8 cellular contexts compared by ENCODE assay signal in the genomic region with DNA sequence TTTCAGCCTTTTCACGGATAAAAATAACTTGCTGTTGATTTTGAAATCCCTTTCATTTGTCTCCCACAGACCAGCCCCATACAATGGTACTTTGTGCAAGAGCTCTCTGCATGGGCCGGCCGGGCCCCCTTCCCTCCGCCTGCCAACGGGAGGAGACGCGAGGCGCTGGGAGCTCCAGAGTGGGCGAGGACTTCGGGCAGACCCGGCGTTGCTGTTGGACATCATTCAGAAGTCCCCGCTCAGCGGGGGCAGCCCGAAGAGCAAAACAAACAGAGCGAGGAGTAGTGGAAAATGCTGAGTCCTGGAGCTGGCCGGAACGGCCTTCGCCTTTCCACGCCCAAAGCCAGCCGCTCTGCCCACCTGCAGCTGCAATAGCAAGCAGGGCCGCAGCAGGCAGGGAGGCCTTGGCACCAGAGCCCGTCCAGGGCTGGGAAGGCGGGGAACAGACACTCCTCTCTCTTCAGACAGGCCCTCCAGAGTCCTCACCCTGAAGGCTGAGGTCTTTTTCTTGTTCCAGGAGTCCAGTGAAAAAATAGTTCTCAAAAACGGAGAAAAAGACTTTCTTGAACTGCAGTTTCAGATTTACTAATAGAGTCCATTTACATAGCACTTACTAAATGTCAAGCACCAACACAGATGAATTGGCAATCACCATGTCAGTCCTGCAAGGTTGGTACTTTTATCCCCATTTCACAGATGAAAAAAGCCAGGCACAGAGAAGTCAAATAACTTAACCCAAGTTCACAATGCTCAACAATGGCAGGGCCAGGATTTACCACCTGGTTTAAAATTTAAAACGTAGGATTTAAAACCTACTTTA.
DNase-seq lines count a peak whose midpoint lies in the region; ATAC-seq lines count a peak whose summit lies in the region.

No MANE protein-coding gene starts in this region.

- H3K4me1 Mint-ChIP-seq in activated CD4-positive, alpha-beta memory T cell treated with anti-CD3 and anti-CD28 coated beads, Interleukin-2, amount 10 ng/mL, durations not matched to agents 7 days and 5 days: peaks cover 61% of the 10 kb centered on the region
- peaks cover 69% of the 10 kb centered on the region for H3K4me1 Mint-ChIP-seq in stimulated activated effector memory CD8-positive, alpha-beta T cell treated with anti-CD3 and anti-CD28 coated beads, Interleukin-12 subunit alpha, Interleukin-12 subunit beta, amount 100 ng/mL, for 72 hours

- ATAC-seq in GM21390 (IDR thresholded peaks at IDR 0.05; ENCODE audit: unreplicated experiment) (peak; percentile 36), GM21786 (IDR thresholded peaks at IDR 0.05; ENCODE audit: unreplicated experiment) (no peak), GM18519 (IDR thresholded peaks at IDR 0.05; ENCODE audit: low FRiP score, unreplicated experiment) (no peak)
- ATAC-seq in stimulated activated effector memory CD8-positive, alpha-beta T cell treated with anti-CD3 and anti-CD28 coated beads, Interleukin-12 subunit alpha, Interleukin-12 subunit beta, amount 100 ng/mL, for 72 hours: peak; percentile 31

- POLR2A ChIA-PET in activated CD4-positive, alpha-beta memory T cell treated with anti-CD3 and anti-CD28 coated beads, Interleukin-2, amount 10 ng/mL, durations not matched to agents 7 days and 5 days (lab: Charles Lee): interaction anchor here (0.7 to 2.0 kb wide), 10 partner anchors 10 to 179 kb away, joined by 3 to 7 read pairs (median 4); no protein-coding TSS in a partner anchor

- peaks cover 50% of the 10 kb centered on the region for H3K36me3 Mint-ChIP-seq in activated CD4-positive, alpha-beta memory T cell treated with anti-CD3 and anti-CD28 coated beads, Interleukin-2, amount 10 ng/mL, durations not matched to agents 7 days and 5 days (ENCODE audit: low read depth)
- H3K36me3 Mint-ChIP-seq in stimulated activated effector memory CD8-positive, alpha-beta T cell treated with anti-CD3 and anti-CD28 coated beads, Interleukin-12 subunit alpha, Interleukin-12 subunit beta, amount 100 ng/mL, for 72 hours: peaks cover 84% of the 10 kb centered on the region

- H3K27ac Mint-ChIP-seq in activated CD4-positive, alpha-beta memory T cell treated with anti-CD3 and anti-CD28 coated beads, Interleukin-2, amount 10 ng/mL, durations not matched to agents 7 days and 5 days: peak overlapping the region; percentile 9
- peak overlapping the region; percentile 89 for H3K27ac Mint-ChIP-seq in stimulated activated effector memory CD8-positive, alpha-beta T cell treated with anti-CD3 and anti-CD28 coated beads, Interleukin-12 subunit alpha, Interleukin-12 subunit beta, amount 100 ng/mL, for 72 hours

- no peaks in the 10 kb centered on the region for H3K9me3 Mint-ChIP-seq in activated CD4-positive, alpha-beta memory T cell treated with anti-CD3 and anti-CD28 coated beads, Interleukin-2, amount 10 ng/mL, durations not matched to agents 7 days and 5 days
- H3K9me3 Mint-ChIP-seq in stimulated activated effector memory CD8-positive, alpha-beta T cell treated with anti-CD3 and anti-CD28 coated beads, Interleukin-12 subunit alpha, Interleukin-12 subunit beta, amount 100 ng/mL, for 72 hours: no peaks in the 10 kb centered on the region

- DNase-seq in activated CD4-positive, alpha-beta memory T cell treated with anti-CD3 and anti-CD28 coated beads, Interleukin-2, amount 10 ng/mL, durations not matched to agents 7 days and 5 days: no peak
- peak; percentile 65 to 82 for DNase-seq in hippocampal formation (lab: John Stamatoyannopoulos, UW)
- DNase-seq in stimulated activated effector memory CD8-positive, alpha-beta T cell treated with anti-CD3 and anti-CD28 coated beads, Interleukin-12 subunit alpha, Interleukin-12 subunit beta, amount 100 ng/mL, for 72 hours (ENCODE audit: low spot score in 2 of 2): no peak
- DNase-seq in NCI-H1105 (lab: John Stamatoyannopoulos, UW): no peak
- no peak for DNase-seq in HK-2 (ENCODE audit: unreplicated experiment)

- H3K4me3 Mint-ChIP-seq in activated CD4-positive, alpha-beta memory T cell treated with anti-CD3 and anti-CD28 coated beads, Interleukin-2, amount 10 ng/mL, durations not matched to agents 7 days and 5 days: no peak overlapping the region
- H3K4me3 Mint-ChIP-seq in stimulated activated effector memory CD8-positive, alpha-beta T cell treated with anti-CD3 and anti-CD28 coated beads, Interleukin-12 subunit alpha, Interleukin-12 subunit beta, amount 100 ng/mL, for 72 hours: no peak overlapping the region

- no peaks in the 10 kb centered on the region for H3K27me3 Mint-ChIP-seq in activated CD4-positive, alpha-beta memory T cell treated with anti-CD3 and anti-CD28 coated beads, Interleukin-2, amount 10 ng/mL, durations not matched to agents 7 days and 5 days

- CTCF ChIA-PET in activated CD4-positive, alpha-beta memory T cell treated with anti-CD3 and anti-CD28 coated beads, Interleukin-2, amount 10 ng/mL, durations not matched to agents 7 days and 5 days (lab: Charles Lee): interaction anchor here (0.9 kb wide), 1 partner anchor 108 kb away, joined by 3 read pairs; no protein-coding TSS in a partner anchor

Comparison
In these comparisons a context has a peak if more than half of its experiments do, and no peak if none do; other contexts are left out.
1. ATAC-seq: peak in GM21390 (single experiment) and stimulated activated effector memory CD8-positive, alpha-beta T cell treated with anti-CD3 and anti-CD28 coated beads, Interleukin-12 subunit alpha, Interleukin-12 subunit beta, amount 100 ng/mL, for 72 hours (single experiment); none in GM21786 (single experiment) and GM18519 (single experiment).
2. DNase-seq: peak in hippocampal formation (2 of 2); none in activated CD4-positive, alpha-beta memory T cell treated with anti-CD3 and anti-CD28 coated beads, Interleukin-2, amount 10 ng/mL, durations not matched to agents 7 days and 5 days (single experiment), stimulated activated effector memory CD8-positive, alpha-beta T cell treated with anti-CD3 and anti-CD28 coated beads, Interleukin-12 subunit alpha, Interleukin-12 subunit beta, amount 100 ng/mL, for 72 hours (0 of 2), NCI-H1105 (single experiment) and HK-2 (single experiment).